8 cellular contexts compared by ENCODE assay signal in genomic region chrX:103918050-103918449, GRCh38. TPM values are rescaled to one million over a fixed set of nuclear protein-coding genes. Genes with fewer than 3 reads are reported as not detected.
DNase-seq lines count a peak whose midpoint lies in the region; ATAC-seq, FAIRE-seq and TF ChIP-seq lines count a peak whose summit lies in the region.

No MANE protein-coding gene starts in this region.

- no peaks in the 10 kb centered on the region for H3K9me1 ChIP-seq in endothelial cell of umbilical vein (replicated peaks; ENCODE audit: control insufficient read depth, extremely low read depth, insufficient read depth, low read length)

- H3K27ac ChIP-seq in endothelial cell of umbilical vein (ENCODE audit: insufficient read depth, low read depth, low read length) = no peak overlapping the region

- peak overlapping the region; percentile 37 for H3K9ac ChIP-seq in endothelial cell of umbilical vein (replicated peaks; ENCODE audit: extremely low read depth, insufficient read depth, low read length)

- CTCF ChIA-PET in activated CD8-positive, alpha-beta T cell treated with anti-CD3 and anti-CD28 coated beads for 36 hours (lab: Charles Lee) = interaction anchor here (0.6 to 2.2 kb wide), 12 partner anchors 9 to 350 kb away, joined by 3 to 13 read pairs (median 3); partner anchors contain the start of gene ZCCHC18
- CTCF ChIA-PET in endothelial cell of umbilical vein (lab: Charles Lee) = interaction anchor here (0.8 to 3.0 kb wide), 5 partner anchors 10 to 205 kb away, joined by 3 to 10 read pairs (median 3); no protein-coding TSS in a partner anchor

- intact Hi-C loops in activated CD8-positive, alpha-beta T cell treated with anti-CD3 and anti-CD28 coated beads for 36 hours (cut with micrococcal nuclease) = no loop called here
- intact Hi-C loops in endothelial cell of umbilical vein (cut with micrococcal nuclease) = loop anchor here (1.0 to 2.0 kb wide), 4 partner anchors 23 to 353 kb away; partner anchors contain the start of gene MORF4L2

- H4K20me1 ChIP-seq in endothelial cell of umbilical vein (replicated peaks; ENCODE audit: control insufficient read depth, extremely low read depth, insufficient read depth, low read length) = no peaks in the 10 kb centered on the region

- peak overlapping the region; percentile 60 for H3K4me2 ChIP-seq in endothelial cell of umbilical vein (ENCODE audit: insufficient read depth, low read length)

- H3K36me3 Mint-ChIP-seq in activated CD8-positive, alpha-beta T cell treated with anti-CD3 and anti-CD28 coated beads for 36 hours (ENCODE audit: low read depth) = peaks cover 10% of the 10 kb centered on the region
- H3K36me3 Mint-ChIP-seq in stimulated activated memory B cell treated with anti-CD40 and anti-IgM and Interleukin-4, amounts not matched to agents 10 μg/mL and 1 μg/mL and 100 μg/mL, for 72 hours = no peaks in the 10 kb centered on the region

- peak overlapping the region; percentile 21 to 64 (median 57) for H3K4me3 ChIP-seq in endothelial cell of umbilical vein (replicated peaks in 1 of 3; ENCODE audit: insufficient read depth in 1 of 3, low read depth in 1 of 3, low read length in 3 of 3)

- H3K9me3 Mint-ChIP-seq in activated CD8-positive, alpha-beta T cell treated with anti-CD3 and anti-CD28 coated beads for 36 hours = no peaks in the 10 kb centered on the region
- H3K9me3 Mint-ChIP-seq in stimulated activated memory B cell treated with anti-CD40 and anti-IgM and Interleukin-4, amounts not matched to agents 10 μg/mL and 1 μg/mL and 100 μg/mL, for 72 hours = no peaks in the 10 kb centered on the region

- H3K27me3 ChIP-seq in endothelial cell of umbilical vein (ENCODE audit: control insufficient read depth in 2 of 2, insufficient read depth in 2 of 2, low read length in 2 of 2) = no peaks in the 10 kb centered on the region

- ATAC-seq in HG03066 (IDR thresholded peaks at IDR 0.05; ENCODE audit: low read depth, unreplicated experiment) = peak; percentile 43
- ATAC-seq in activated CD8-positive, alpha-beta T cell treated with anti-CD3 and anti-CD28 coated beads for 36 hours = peak; percentile 43
- ATAC-seq in stimulated activated memory B cell treated with anti-CD40 and anti-IgM and Interleukin-4, amounts not matched to agents 10 μg/mL and 1 μg/mL and 100 μg/mL, for 72 hours = peak; percentile 76

- no peaks in the 10 kb centered on the region for H3K4me1 ChIP-seq in endothelial cell of umbilical vein (ENCODE audit: control insufficient read depth, extremely low read depth, insufficient read depth, low read length)

- TF ChIP-seq CTCF in activated CD8-positive, alpha-beta T cell treated with anti-CD3 and anti-CD28 coated beads for 36 hours (IDR thresholded peaks at IDR 0.05) = peak; percentile 58
- peak; percentile 45 to 57 for TF ChIP-seq CTCF in endothelial cell of umbilical vein (IDR thresholded peaks at IDR 0.05; ENCODE audit: extremely low read depth in 1 of 2, insufficient read depth in 1 of 2, low read depth in 1 of 2, low read length in 2 of 2)

- peak; percentile 37 for DNase-seq in NK-92 treated with Interleukin-12 subunit alpha and Interleukin-12 subunit beta, amount 100 ng/mL, for 24 hours (lab: John Stamatoyannopoulos, UW)
- DNase-seq in NK-92 (lab: John Stamatoyannopoulos, UW; ENCODE audit: unreplicated experiment) (no peak), NCI-H345 (lab: John Stamatoyannopoulos, UW) (peak; percentile 74), endothelial cell of umbilical vein (ENCODE audit: low read depth, low spot score) (peak; percentile 59), midbrain (lab: John Stamatoyannopoulos, UW) (peak; percentile 52)
- DNase-seq in activated CD8-positive, alpha-beta T cell treated with anti-CD3 and anti-CD28 coated beads for 36 hours = peak; percentile 68

- peak overlapping the region; percentile 92 for H3K4me3 Mint-ChIP-seq in activated CD8-positive, alpha-beta T cell treated with anti-CD3 and anti-CD28 coated beads for 36 hours
- peak overlapping the region; percentile 92 for H3K4me3 Mint-ChIP-seq in stimulated activated memory B cell treated with anti-CD40 and anti-IgM and Interleukin-4, amounts not matched to agents 10 μg/mL and 1 μg/mL and 100 μg/mL, for 72 hours

- H2AFZ ChIP-seq in endothelial cell of umbilical vein (ENCODE audit: low read depth, low read length) = peak overlapping the region; percentile 91

- H3K27ac Mint-ChIP-seq in activated CD8-positive, alpha-beta T cell treated with anti-CD3 and anti-CD28 coated beads for 36 hours = peak overlapping the region; percentile 97
- peak overlapping the region; percentile 93 for H3K27ac Mint-ChIP-seq in stimulated activated memory B cell treated with anti-CD40 and anti-IgM and Interleukin-4, amounts not matched to agents 10 μg/mL and 1 μg/mL and 100 μg/mL, for 72 hours

- TF ChIP-seq POLR2A in endothelial cell of umbilical vein (IDR thresholded peaks at IDR 0.05; ENCODE audit: low read depth, low read length) = no peak

- no peaks in the 10 kb centered on the region for H3K27me3 Mint-ChIP-seq in activated CD8-positive, alpha-beta T cell treated with anti-CD3 and anti-CD28 coated beads for 36 hours
- no peaks in the 10 kb centered on the region for H3K27me3 Mint-ChIP-seq in stimulated activated memory B cell treated with anti-CD40 and anti-IgM and Interleukin-4, amounts not matched to agents 10 μg/mL and 1 μg/mL and 100 μg/mL, for 72 hours

- dilution Hi-C loops in endothelial cell of umbilical vein (cut with MboI; ENCODE audit: extremely low pct_ligation_motif_present, low sequenced_read_pairs) = no loop called here

- POLR2A ChIA-PET in activated CD8-positive, alpha-beta T cell treated with anti-CD3 and anti-CD28 coated beads for 36 hours (lab: Charles Lee) = interaction anchor here (1.4 to 1.7 kb wide), 3 partner anchors 10 to 23 kb away, joined by 3 to 5 read pairs (median 4); no protein-coding TSS in a partner anchor
- POLR2A ChIA-PET in endothelial cell of umbilical vein (lab: Charles Lee) = no interaction called here

- H3K4me1 Mint-ChIP-seq in activated CD8-positive, alpha-beta T cell treated with anti-CD3 and anti-CD28 coated beads for 36 hours (ENCODE audit: low read depth) = peaks cover 20% of the 10 kb centered on the region
- peaks cover 12% of the 10 kb centered on the region for H3K4me1 Mint-ChIP-seq in stimulated activated memory B cell treated with anti-CD40 and anti-IgM and Interleukin-4, amounts not matched to agents 10 μg/mL and 1 μg/mL and 100 μg/mL, for 72 hours

- H3K36me3 ChIP-seq in endothelial cell of umbilical vein (ENCODE audit: control insufficient read depth in 2 of 2, extremely low read depth in 1 of 2, insufficient read depth in 2 of 2, low read length in 2 of 2) = no peaks in the 10 kb centered on the region

- no peaks in the 10 kb centered on the region for H3K79me2 ChIP-seq in endothelial cell of umbilical vein (ENCODE audit: control insufficient read depth, insufficient read depth, low read length)

- FAIRE-seq in endothelial cell of umbilical vein (lab: Jason Lieb, UNC) = peak; percentile 81

- BruUV-seq in endothelial cell of umbilical vein (replicated peaks; lab: Mats Ljungman, UMichigan) = no TSS peak

- no peaks in the 10 kb centered on the region for H3K9me3 ChIP-seq in endothelial cell of umbilical vein (replicated peaks; ENCODE audit: control insufficient read depth, insufficient read depth, low read length)

TF ChIP-seq in endothelial cell of umbilical vein, 7 proteins besides CTCF, POLR2A, EP300 and RAD21:
- no peak for TF ChIP-seq EZH2 (IDR thresholded peaks at IDR 0.05; ENCODE audit: borderline replicate concordance, low read depth, low read length, severe bottlenecking)
- no peak for TF ChIP-seq GATA2 (IDR thresholded peaks at IDR 0.05; ENCODE audit: insufficient read depth, insufficient read length, low read depth, low read length)
- TF ChIP-seq MAX (IDR thresholded peaks at IDR 0.05; ENCODE audit: insufficient read depth, insufficient read length) = no peak
- TF ChIP-seq JUN (IDR thresholded peaks at IDR 0.05; ENCODE audit: borderline replicate concordance, insufficient read depth, insufficient read length, low read depth) = no peak
- TF ChIP-seq POLR2AphosphoS5 (IDR thresholded peaks at IDR 0.05; ENCODE audit: insufficient read depth, low read depth, low read length) = no peak
- no peak for TF ChIP-seq FOS (IDR thresholded peaks at IDR 0.05; ENCODE audit: borderline replicate concordance, insufficient read depth, low read length)
- TF ChIP-seq MYC (IDR thresholded peaks at IDR 0.05; ENCODE audit: low read depth, low read length) = no peak
TF ChIP-seq in endothelial cell of umbilical vein: peak in this region for 0.

RNA-seq across cellular contexts. Expression of gene TMSB15B, which starts 44.4 kb away (rescaled TPM):
- total RNA-seq in activated CD8-positive, alpha-beta T cell treated with anti-CD3 and anti-CD28 coated beads for 36 hours = 1 to 10 TPM; 6.7 to 7.2 TPM
- total RNA-seq in endothelial cell of umbilical vein = 15.1 and 18.9 TPM in 2 replicates
- 12.1 and 14.5 TPM in 2 replicates for polyA plus RNA-seq in endothelial cell of umbilical vein
- 19.2 and 22.4 TPM in 2 replicates for polyA plus RNA-seq in endothelial cell of umbilical vein (2011; cell fraction: cytosol; rRNA removed)
- polyA plus RNA-seq in endothelial cell of umbilical vein (2011; cell fraction: nucleus; rRNA removed) = 17.0 and 21.3 TPM in 2 replicates
- 17.6 and 25.3 TPM in 2 replicates for polyA plus RNA-seq in endothelial cell of umbilical vein (2012)
- polyA minus RNA-seq in endothelial cell of umbilical vein = 4.5 and 6.1 TPM in 2 replicates
- polyA minus RNA-seq in endothelial cell of umbilical vein (2011; cell fraction: cytosol; rRNA and poly(A)+ RNA removed) = not detected
- polyA minus RNA-seq in endothelial cell of umbilical vein (2011; cell fraction: nucleus; rRNA and poly(A)+ RNA removed) = 11.5 and 16.4 TPM in 2 replicates
